In the genomic region with DNA sequence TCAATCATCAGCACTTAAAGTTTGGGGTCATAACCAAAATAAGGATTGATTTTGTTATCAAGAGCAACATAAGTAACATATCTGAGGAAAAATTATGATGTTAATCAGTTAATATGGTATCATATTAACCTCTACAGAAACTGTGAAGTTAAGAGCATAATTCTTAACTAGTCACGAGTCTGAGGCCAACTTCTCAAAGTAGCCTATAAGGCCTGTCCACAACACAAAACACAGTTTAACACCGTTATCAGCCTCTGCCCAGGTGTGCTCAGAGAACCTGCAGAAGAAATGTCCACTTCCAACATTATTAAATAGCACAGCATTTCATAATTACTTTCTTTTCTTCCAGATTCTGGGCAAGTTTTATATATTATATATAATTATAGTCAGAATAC, we compare ENCODE assay signal across 8 cellular contexts. TPM values are rescaled to one million over a fixed set of nuclear protein-coding genes. Genes with fewer than 3 reads are reported as not detected.
DNase-seq lines count a peak whose midpoint lies in the region; ATAC-seq and TF ChIP-seq lines count a peak whose summit lies in the region.

No MANE protein-coding gene starts in this region.

- no peaks in the 10 kb centered on the region for H4K20me1 ChIP-seq in OCI-LY1 (ENCODE audit: insufficient read depth, low read length)

- no peak overlapping the region for H2AFZ ChIP-seq in OCI-LY1 (ENCODE audit: low read length)

- H3K27ac ChIP-seq in OCI-LY1 (ENCODE audit: low read depth, low read length, poor library complexity, severe bottlenecking) = peak overlapping the region; percentile 82
- H3K27ac ChIP-seq in rectal smooth muscle tissue (ENCODE audit: low read depth, low read length) = no peak overlapping the region

- peak; percentile 35 to 46 for DNase-seq in erythroblast (lab: John Stamatoyannopoulos, UW)
- DNase-seq in sciatic nerve (ENCODE audit: low spot score) = no peak
- DNase-seq in activated CD4-positive, alpha-beta T cell treated with anti-CD3 and anti-CD28 coated beads for 4 hours = no peak
- no peak for DNase-seq in SW480 (ENCODE audit: low spot score)

- H3F3A ChIP-seq in OCI-LY1 (ENCODE audit: insufficient read depth, low read length) = no peaks in the 10 kb centered on the region

- H3K4me3 ChIP-seq in OCI-LY1 (ENCODE audit: low read depth, low read length, poor library complexity, severe bottlenecking) (peak overlapping the region; percentile 83), rectal smooth muscle tissue (ENCODE audit: low read length) (peak overlapping the region; percentile 46)

- intact Hi-C loops in sciatic nerve (cut with DNase I) = no loop called here

- no peaks in the 10 kb centered on the region for H3K9me3 ChIP-seq in OCI-LY1 (ENCODE audit: low read length)

- no peak for TF ChIP-seq POLR2A in erythroblast (IDR thresholded peaks at IDR 0.05; ENCODE audit: low read length)

- peaks cover 54% of the 10 kb centered on the region for H3K79me2 ChIP-seq in OCI-LY1 (ENCODE audit: insufficient read depth, low read length)

- H3K4me1 ChIP-seq in OCI-LY1 (ENCODE audit: insufficient read depth, low read length, severe bottlenecking) (peaks cover 54% of the 10 kb centered on the region), rectal smooth muscle tissue (ENCODE audit: control insufficient read depth, insufficient read depth, low read length) (peaks cover 3% of the 10 kb centered on the region)

- ATAC-seq in GM18907 (IDR thresholded peaks at IDR 0.05; ENCODE audit: unreplicated experiment) (peak; percentile 26), sciatic nerve (no peak), HG02852 (IDR thresholded peaks at IDR 0.05; ENCODE audit: unreplicated experiment) (no peak)

- H3K9me2 ChIP-seq in OCI-LY1 (ENCODE audit: low read depth, low read length) = no peaks in the 10 kb centered on the region

- no peaks in the 10 kb centered on the region for H3K27me3 ChIP-seq in OCI-LY1 (ENCODE audit: insufficient read depth, low read length)
- no peaks in the 10 kb centered on the region for H3K27me3 ChIP-seq in rectal smooth muscle tissue (ENCODE audit: control insufficient read depth, insufficient read depth, low read length)

- H3K36me3 ChIP-seq in OCI-LY1 (ENCODE audit: insufficient read depth, low read length) (peaks cover 19% of the 10 kb centered on the region), rectal smooth muscle tissue (ENCODE audit: control insufficient read depth, insufficient read depth, low read length) (no peaks in the 10 kb centered on the region)

- H3K9ac ChIP-seq in OCI-LY1 (ENCODE audit: low read length) (peak overlapping the region; percentile 76), rectal smooth muscle tissue (ENCODE audit: low read length) (no peak overlapping the region)

- no peak for TF ChIP-seq CTCF in OCI-LY1 (IDR thresholded peaks at IDR 0.05; ENCODE audit: low read length)

- peak overlapping the region; percentile 98 for H3K4me2 ChIP-seq in OCI-LY1 (ENCODE audit: low read length)

RNA-seq across cellular contexts. Expression of a gene that starts 1.1 kb away (rescaled TPM):
- 98.4 TPM for total RNA-seq in sciatic nerve

RNA-seq across cellular contexts. Expression of a gene that starts 26.2 kb away (rescaled TPM):
- total RNA-seq in sciatic nerve = not detected

RNA-seq across cellular contexts. Expression of a gene that starts 40.6 kb away (rescaled TPM):
- total RNA-seq in sciatic nerve = not detected

RNA-seq across cellular contexts. Expression of a gene that starts 58.3 kb away (rescaled TPM):
- total RNA-seq in sciatic nerve = not detected

Comparison
In these comparisons a context has a peak if more than half of its experiments do, and no peak if none do; other contexts are left out.
1. DNase-seq: peak in erythroblast (2 of 2); none in sciatic nerve (single experiment), activated CD4-positive, alpha-beta T cell treated with anti-CD3 and anti-CD28 coated beads for 4 hours (0 of 2) and SW480 (single experiment).